Comparison of ENCODE assay signal across 21 cellular contexts in genomic region chr1:156069490-156070455, GRCh38. TPM values are rescaled to one million over a fixed set of nuclear protein-coding genes. Genes with fewer than 3 reads are reported as not detected.
DNase-seq lines count a peak whose midpoint lies in the region; ATAC-seq and TF ChIP-seq lines count a peak whose summit lies in the region.
"Had no signal": no experiment of that assay in that cellular context is flagged by ENCODE, and none has a peak within 500 bp of the region (broad histone marks: within the 10 kb centered on the region; RNA-seq: fewer than 3 reads in every experiment).

No MANE protein-coding gene starts in this region.

- no peaks in the 10 kb centered on the region for H3K36me3 ChIP-seq in psoas muscle (ENCODE audit: insufficient read depth in 1 of 2, low read depth in 1 of 2)
- H3K36me3 ChIP-seq: gastrocnemius medialis, vagina had no signal

- ATAC-seq in left ventricle myocardium superior (peak; percentile 20), Right ventricle myocardium inferior (no peak), left lobe of liver (peak; percentile 87), psoas muscle (peak in 3 of 4 donors; percentile 40 to 54 (median 43))
- ATAC-seq: naive thymus-derived CD4-positive, alpha-beta T cell; stimulated activated naive B cell treated with anti-CD40 and anti-IgM and Interleukin-4, amounts not matched to agents 10 μg/mL and 1 μg/mL and 100 μg/mL, for 72 hours had no signal

- TF ChIP-seq CTCF in psoas muscle (IDR thresholded peaks at IDR 0.05) = no peak

- intact Hi-C loops in left ventricle myocardium superior (cut with micrococcal nuclease) = no loop called here
- intact Hi-C loops in Right ventricle myocardium inferior (cut with DNase I) = no loop called here
- intact Hi-C loops in psoas muscle (cut with DNase I) = no loop called here
- intact Hi-C loops in activated T-helper 2 cell treated with anti-CD3 and anti-CD28 coated beads, Interferon-gamma antibody, Interleukin-2, Interleukin-4, amounts not matched to agents 10 μg/mL and 5 μg/mL and 100 μg/mL, durations not matched to agents 14 hours and 24 hours and 36 hours (cut with micrococcal nuclease) = loop anchor here (10.0 kb wide), 1 partner anchor 65 kb away; no protein-coding TSS in a partner anchor

- H3K27me3 Mint-ChIP-seq in activated T-helper 2 cell treated with anti-CD3 and anti-CD28 coated beads, Interferon-gamma antibody, Interleukin-2, Interleukin-4, amounts not matched to agents 10 μg/mL and 5 μg/mL and 100 μg/mL, durations not matched to agents 14 hours and 24 hours and 36 hours (ENCODE audit: low read depth) = peaks cover 8% of the 10 kb centered on the region

- H3K27ac ChIP-seq in psoas muscle = no peak overlapping the region
- H3K27ac ChIP-seq: gastrocnemius medialis, Peyer's patch, testis, vagina had no signal

- WGBS in psoas muscle, 3 donors = 27 to 62% (median 29%) methylated on average over 3 of the region's 3 CpGs

- no peaks in the 10 kb centered on the region for H3K9me3 Mint-ChIP-seq in activated T-helper 2 cell treated with anti-CD3 and anti-CD28 coated beads, Interferon-gamma antibody, Interleukin-2, Interleukin-4, amounts not matched to agents 10 μg/mL and 5 μg/mL and 100 μg/mL, durations not matched to agents 14 hours and 24 hours and 36 hours
- H3K9me3 Mint-ChIP-seq: memory B cell; naive thymus-derived CD4-positive, alpha-beta T cell; stimulated activated naive B cell treated with anti-CD40 and anti-IgM and Interleukin-4, amounts not matched to agents 10 μg/mL and 1 μg/mL and 100 μg/mL, for 72 hours had no signal

- H3K4me3 ChIP-seq in psoas muscle = no peak overlapping the region
- H3K4me3 ChIP-seq: gastrocnemius medialis, Peyer's patch, testis, vagina had no signal

- no peak overlapping the region for H3K4me3 Mint-ChIP-seq in activated T-helper 2 cell treated with anti-CD3 and anti-CD28 coated beads, Interferon-gamma antibody, Interleukin-2, Interleukin-4, amounts not matched to agents 10 μg/mL and 5 μg/mL and 100 μg/mL, durations not matched to agents 14 hours and 24 hours and 36 hours (ENCODE audit: low read depth)
- H3K4me3 Mint-ChIP-seq: memory B cell; naive thymus-derived CD4-positive, alpha-beta T cell; stimulated activated naive B cell treated with anti-CD40 and anti-IgM and Interleukin-4, amounts not matched to agents 10 μg/mL and 1 μg/mL and 100 μg/mL, for 72 hours had no signal

- peaks cover 12% of the 10 kb centered on the region for H3K4me1 Mint-ChIP-seq in activated T-helper 2 cell treated with anti-CD3 and anti-CD28 coated beads, Interferon-gamma antibody, Interleukin-2, Interleukin-4, amounts not matched to agents 10 μg/mL and 5 μg/mL and 100 μg/mL, durations not matched to agents 14 hours and 24 hours and 36 hours (ENCODE audit: low read depth)

- no peaks in the 10 kb centered on the region for H3K27me3 ChIP-seq in psoas muscle (ENCODE audit: insufficient read depth in 3 of 3, low read length in 2 of 3)
- H3K27me3 ChIP-seq: gastrocnemius medialis, Peyer's patch, testis, vagina had no signal

- DNase-seq in left ventricle myocardium superior (no peak), Right ventricle myocardium inferior (ENCODE audit: missing footprints) (no peak), left lobe of liver (ENCODE audit: low spot score) (peak; percentile 95), psoas muscle (no peak), AML-193 (lab: John Stamatoyannopoulos, UW) (no peak)
- no peak for DNase-seq in activated T-helper 2 cell treated with anti-CD3 and anti-CD28 coated beads, Interferon-gamma antibody, Interleukin-2, Interleukin-4, amounts not matched to agents 10 μg/mL and 5 μg/mL and 100 μg/mL, durations not matched to agents 14 hours and 24 hours and 36 hours (ENCODE audit: low spot score)
- DNase-seq: activated CD4-positive, alpha-beta T cell treated with anti-CD3 and anti-CD28 coated beads, Interleukin-2, amount 50 U/mL, for 48 hours; C1 segment of cervical spinal cord; central memory CD4-positive, alpha-beta T cell; EL; gastrocnemius medialis; HCEC 1CT; naive thymus-derived CD4-positive, alpha-beta T cell; NCI-H1048; Peyer's patch; stimulated activated CD4-positive, alpha-beta T cell treated with anti-CD3 and anti-CD28 coated beads, Interleukin-1b, Interleukin-23, amount 100 ng/mL, for 48 hours; stimulated activated naive B cell treated with anti-CD40 and anti-IgM and Interleukin-4, amounts not matched to agents 10 μg/mL and 1 μg/mL and 100 μg/mL, for 72 hours; testis had no signal

- no peaks in the 10 kb centered on the region for H3K9me3 ChIP-seq in psoas muscle
- H3K9me3 ChIP-seq: gastrocnemius medialis, Peyer's patch, testis, vagina had no signal

- no peaks in the 10 kb centered on the region for H3K4me1 ChIP-seq in psoas muscle
- H3K4me1 ChIP-seq: Peyer's patch, testis, vagina had no signal

- H3K27ac Mint-ChIP-seq in activated T-helper 2 cell treated with anti-CD3 and anti-CD28 coated beads, Interferon-gamma antibody, Interleukin-2, Interleukin-4, amounts not matched to agents 10 μg/mL and 5 μg/mL and 100 μg/mL, durations not matched to agents 14 hours and 24 hours and 36 hours = no peak overlapping the region
- H3K27ac Mint-ChIP-seq: memory B cell; naive thymus-derived CD4-positive, alpha-beta T cell; stimulated activated naive B cell treated with anti-CD40 and anti-IgM and Interleukin-4, amounts not matched to agents 10 μg/mL and 1 μg/mL and 100 μg/mL, for 72 hours had no signal

- H3K36me3 Mint-ChIP-seq in activated T-helper 2 cell treated with anti-CD3 and anti-CD28 coated beads, Interferon-gamma antibody, Interleukin-2, Interleukin-4, amounts not matched to agents 10 μg/mL and 5 μg/mL and 100 μg/mL, durations not matched to agents 14 hours and 24 hours and 36 hours (ENCODE audit: low read depth) = no peaks in the 10 kb centered on the region
- H3K36me3 Mint-ChIP-seq: memory B cell; naive thymus-derived CD4-positive, alpha-beta T cell; stimulated activated naive B cell treated with anti-CD40 and anti-IgM and Interleukin-4, amounts not matched to agents 10 μg/mL and 1 μg/mL and 100 μg/mL, for 72 hours had no signal

RNA-seq across cellular contexts. Expression of gene RAB25, which starts 8.8 kb away (rescaled TPM):
- total RNA-seq in left ventricle myocardium superior (not detected), Right ventricle myocardium inferior (not detected), left lobe of liver (1.7 TPM), psoas muscle (not detected)
- polyA plus RNA-seq in psoas muscle = under 1 TPM; 0.07 to 0.34 (median 0.13) TPM
- total RNA-seq in activated T-helper 2 cell treated with anti-CD3 and anti-CD28 coated beads, Interferon-gamma antibody, Interleukin-2, Interleukin-4, amounts not matched to agents 10 μg/mL and 5 μg/mL and 100 μg/mL, durations not matched to agents 14 hours and 24 hours and 36 hours = 0.18 and 0.21 TPM in 2 replicates
- total RNA-seq: skeletal muscle tissue had no signal

RNA-seq across cellular contexts. Expression of gene MEX3A, which starts 12.5 kb away (rescaled TPM):
- total RNA-seq in left ventricle myocardium superior (0.17 TPM), Right ventricle myocardium inferior (0.24 TPM), left lobe of liver (1.1 TPM), psoas muscle (under 1 TPM; 0.06 to 0.28 (median 0.11) TPM)
- under 1 TPM; 0.07 to 0.42 (median 0.22) TPM for polyA plus RNA-seq in psoas muscle
- 1.2 and 1.6 TPM in 2 replicates for total RNA-seq in activated T-helper 2 cell treated with anti-CD3 and anti-CD28 coated beads, Interferon-gamma antibody, Interleukin-2, Interleukin-4, amounts not matched to agents 10 μg/mL and 5 μg/mL and 100 μg/mL, durations not matched to agents 14 hours and 24 hours and 36 hours
- total RNA-seq: gastrocnemius medialis had no signal
- polyA plus RNA-seq: naive thymus-derived CD4-positive, alpha-beta T cell had no signal

RNA-seq across cellular contexts. Expression of gene LAMTOR2, which starts 15.2 kb away (rescaled TPM):
- 65.6 TPM for total RNA-seq in left ventricle myocardium superior
- 63.8 TPM for total RNA-seq in Right ventricle myocardium inferior
- 66.6 TPM for total RNA-seq in left lobe of liver
- 10 to 100 TPM; 46.1 to 63.9 (median 51.2) TPM for total RNA-seq in psoas muscle
- 100 to 1,000 TPM in 1 of 3 donors, 10 to 100 TPM in 2; 89.0 to 101 (median 95.7) TPM for polyA plus RNA-seq in psoas muscle
- total RNA-seq in activated T-helper 2 cell treated with anti-CD3 and anti-CD28 coated beads, Interferon-gamma antibody, Interleukin-2, Interleukin-4, amounts not matched to agents 10 μg/mL and 5 μg/mL and 100 μg/mL, durations not matched to agents 14 hours and 24 hours and 36 hours = 71.0 and 72.5 TPM in 2 replicates

RNA-seq across cellular contexts. Expression of gene UBQLN4, which starts 16.2 kb away (rescaled TPM):
- 33.9 TPM for total RNA-seq in left ventricle myocardium superior
- total RNA-seq in Right ventricle myocardium inferior = 33.5 TPM
- total RNA-seq in left lobe of liver = 21.2 TPM
- 10 to 100 TPM; 46.6 to 64.9 (median 53.1) TPM for total RNA-seq in psoas muscle
- polyA plus RNA-seq in psoas muscle = 10 to 100 TPM; 36.8 to 73.9 (median 55.5) TPM
- 71.3 and 73.3 TPM in 2 replicates for total RNA-seq in activated T-helper 2 cell treated with anti-CD3 and anti-CD28 coated beads, Interferon-gamma antibody, Interleukin-2, Interleukin-4, amounts not matched to agents 10 μg/mL and 5 μg/mL and 100 μg/mL, durations not matched to agents 14 hours and 24 hours and 36 hours

RNA-seq across cellular contexts. Expression of gene LMNA, which starts 44.7 kb away (rescaled TPM):
- total RNA-seq in left ventricle myocardium superior (252 TPM), Right ventricle myocardium inferior (288 TPM), left lobe of liver (120 TPM), psoas muscle (100 to 1,000 TPM; 161 to 392 (median 291) TPM)
- 100 to 1,000 TPM; 114 to 237 (median 138) TPM for polyA plus RNA-seq in psoas muscle
- total RNA-seq in activated T-helper 2 cell treated with anti-CD3 and anti-CD28 coated beads, Interferon-gamma antibody, Interleukin-2, Interleukin-4, amounts not matched to agents 10 μg/mL and 5 μg/mL and 100 μg/mL, durations not matched to agents 14 hours and 24 hours and 36 hours = 246 and 247 TPM in 2 replicates
